ENCODE assay signal across 30 cellular contexts in genomic region chrX:107750263-107750662, GRCh38. TPM values are rescaled to one million over a fixed set of nuclear protein-coding genes. Genes with fewer than 3 reads are reported as not detected.
DNase-seq lines count a peak whose midpoint lies in the region; ATAC-seq, FAIRE-seq and TF ChIP-seq lines count a peak whose summit lies in the region.
"Had no signal": no experiment of that assay in that cellular context is flagged by ENCODE, and none has a peak within 500 bp of the region (broad histone marks: within the 10 kb centered on the region; RNA-seq: fewer than 3 reads in every experiment).

No MANE protein-coding gene starts in this region.

- no peaks in the 10 kb centered on the region for H3K9me3 Mint-ChIP-seq in astrocyte (ENCODE audit: unreplicated experiment)
- no peaks in the 10 kb centered on the region for H3K9me3 Mint-ChIP-seq in naive B cell
- no peaks in the 10 kb centered on the region for H3K9me3 Mint-ChIP-seq in CD8-positive, alpha-beta memory T cell
- no peaks in the 10 kb centered on the region for H3K9me3 Mint-ChIP-seq in CD8-positive, alpha-beta T cell
- H3K9me3 Mint-ChIP-seq: IgD-negative memory B cell had no signal

- no peak overlapping the region for H3K4me2 ChIP-seq in astrocyte (ENCODE audit: low read length)
- H3K4me2 ChIP-seq: KMS-11 had no signal

- H3K36me3 ChIP-seq in left ventricle myocardium inferior (no peaks in the 10 kb centered on the region), astrocyte (ENCODE audit: insufficient read depth, low read length) (no peaks in the 10 kb centered on the region)
- H3K36me3 ChIP-seq in CD8-positive, alpha-beta memory T cell (ENCODE audit: insufficient read depth, low read length) = no peaks in the 10 kb centered on the region
- H3K36me3 ChIP-seq in CD8-positive, alpha-beta T cell (ENCODE audit: insufficient read depth, low read length) = no peaks in the 10 kb centered on the region

- no peak overlapping the region for H3K9ac ChIP-seq in astrocyte (ENCODE audit: low read length)
- H3K9ac ChIP-seq: KMS-11 had no signal

- DNase-seq in left ventricle myocardium inferior (no peak), cardiac septum (ENCODE audit: low spot score) (no peak), astrocyte (ENCODE audit: low read depth) (no peak), naive B cell (no peak), substantia nigra (lab: John Stamatoyannopoulos, UW) (no peak)
- no peak for DNase-seq in CD8-positive, alpha-beta memory T cell
- no peak for DNase-seq in CD8-positive, alpha-beta T cell
- DNase-seq: 8988T, ACHN, DMS53, EL, GDM1, MM.1S, NCI-H1048, NCI-H1417, NCI-H1694, NCI-H2029 treated with DMSO at 0.1 percent for 48 hours, NCI-H446 treated with DMSO at 0.1 percent for 48 hours, NCI-H526, NCI-H82, RPMI8226, SHP77 treated with DMSO at 0.1 percent for 48 hours had no signal

- H2AFZ ChIP-seq in astrocyte (ENCODE audit: low read depth, low read length) = no peak overlapping the region

- no peak for TF ChIP-seq CTCF in left ventricle myocardium inferior (IDR thresholded peaks at IDR 0.05; ENCODE audit: borderline replicate concordance)
- TF ChIP-seq CTCF in astrocyte (IDR thresholded peaks at IDR 0.05; ENCODE audit: insufficient read depth, low read depth, low read length) = no peak
- no peak for TF ChIP-seq CTCF in CD8-positive, alpha-beta T cell (IDR thresholded peaks at IDR 0.05)

- H3K27me3 ChIP-seq in left ventricle myocardium inferior (ENCODE audit: low read depth) = no peaks in the 10 kb centered on the region
- H3K27me3 ChIP-seq in astrocyte (ENCODE audit: insufficient read depth, low read length) = no peaks in the 10 kb centered on the region
- no peaks in the 10 kb centered on the region for H3K27me3 ChIP-seq in CD8-positive, alpha-beta memory T cell (ENCODE audit: insufficient read depth, low read length, poor library complexity, severe bottlenecking)
- no peaks in the 10 kb centered on the region for H3K27me3 ChIP-seq in CD8-positive, alpha-beta T cell (ENCODE audit: insufficient read depth, low read length)

- H3K4me1 ChIP-seq in left ventricle myocardium inferior (peaks cover 84% of the 10 kb centered on the region), astrocyte (ENCODE audit: insufficient read depth, low read length) (peaks cover 8% of the 10 kb centered on the region)
- no peaks in the 10 kb centered on the region for H3K4me1 ChIP-seq in CD8-positive, alpha-beta memory T cell (ENCODE audit: insufficient read depth, low read length)
- H3K4me1 ChIP-seq in CD8-positive, alpha-beta T cell (ENCODE audit: insufficient read depth, low read length) = no peaks in the 10 kb centered on the region

- POLR2A ChIA-PET in CD8-positive, alpha-beta memory T cell (lab: Charles Lee) = no interaction called here
- POLR2A ChIA-PET in CD8-positive, alpha-beta T cell (lab: Charles Lee) = no interaction called here

- H3K27ac Mint-ChIP-seq in astrocyte (ENCODE audit: unreplicated experiment) = no peak overlapping the region
- peak overlapping the region in 4 of 6 donors; percentile 24 to 53 (median 45) for H3K27ac Mint-ChIP-seq in naive B cell
- H3K27ac Mint-ChIP-seq in CD8-positive, alpha-beta memory T cell = peak overlapping the region in 2 of 8 donors; percentile 60 to 70
- H3K27ac Mint-ChIP-seq in CD8-positive, alpha-beta T cell = no peak overlapping the region

- peak; percentile 9 for FAIRE-seq in astrocyte (lab: Jason Lieb, UNC)
- FAIRE-seq: D721Med, GM12878 had no signal

- CTCF ChIA-PET in CD8-positive, alpha-beta memory T cell (lab: Charles Lee) = interaction anchor here (1.9 kb wide), 1 partner anchor 10 kb away, joined by 4 read pairs; no protein-coding TSS in a partner anchor
- CTCF ChIA-PET in CD8-positive, alpha-beta T cell (lab: Charles Lee) = no interaction called here

- H4K20me1 ChIP-seq in astrocyte (ENCODE audit: insufficient read depth, low read length) = no peaks in the 10 kb centered on the region

- H3K4me3 ChIP-seq in left ventricle myocardium inferior (no peak overlapping the region), astrocyte (ENCODE audit: insufficient read depth, low read depth, low read length) (no peak overlapping the region)
- H3K4me3 ChIP-seq in CD8-positive, alpha-beta memory T cell (ENCODE audit: low read length) = no peak overlapping the region
- H3K4me3 ChIP-seq in CD8-positive, alpha-beta T cell (ENCODE audit: low read depth, low read length) = no peak overlapping the region
- H3K4me3 ChIP-seq: GM12878 had no signal

- no peak for ATAC-seq in naive B cell (ENCODE audit: low read depth in 2 of 2)
- no peak for ATAC-seq in GM21390 (IDR thresholded peaks at IDR 0.05; ENCODE audit: unreplicated experiment)
- no peak for ATAC-seq in CD8-positive, alpha-beta T cell
- ATAC-seq: GM12878 had no signal

- H3K4me1 Mint-ChIP-seq in astrocyte (ENCODE audit: low read depth, unreplicated experiment) = peaks cover 19% of the 10 kb centered on the region
- peaks cover 0 to 4% (median 0%) of the 10 kb centered on the region in 3 donors for H3K4me1 Mint-ChIP-seq in naive B cell
- peaks cover 0 to 5% (median 0%) of the 10 kb centered on the region in 3 donors for H3K4me1 Mint-ChIP-seq in CD8-positive, alpha-beta memory T cell
- peaks cover 9% of the 10 kb centered on the region for H3K4me1 Mint-ChIP-seq in CD8-positive, alpha-beta T cell (ENCODE audit: low read depth)
- H3K4me1 Mint-ChIP-seq: IgD-negative memory B cell had no signal

- intact Hi-C loops in left ventricle myocardium inferior (cut with micrococcal nuclease) (no loop called here), cardiac septum (cut with DNase I) (no loop called here)
- intact Hi-C loops in CD8-positive, alpha-beta T cell (cut with DNase I, micrococcal nuclease) = no loop called here

- no peaks in the 10 kb centered on the region for H3K79me2 ChIP-seq in astrocyte (ENCODE audit: insufficient read depth, low read length)

- no peaks in the 10 kb centered on the region for H3K9me3 ChIP-seq in left ventricle myocardium inferior (replicated peaks)
- H3K9me3 ChIP-seq in astrocyte (ENCODE audit: insufficient read depth, low read depth, low read length) = no peaks in the 10 kb centered on the region
- H3K9me3 ChIP-seq in CD8-positive, alpha-beta memory T cell (ENCODE audit: low read length) = no peaks in the 10 kb centered on the region
- no peaks in the 10 kb centered on the region for H3K9me3 ChIP-seq in CD8-positive, alpha-beta T cell (ENCODE audit: low read length)

- H3K27ac ChIP-seq in left ventricle myocardium inferior (replicated peaks) (peak overlapping the region; percentile 70), astrocyte (ENCODE audit: low read depth, low read length) (no peak overlapping the region), substantia nigra (ENCODE audit: low read depth, low read length, poor library complexity, severe bottlenecking) (peak overlapping the region; percentile 9)
- no peak overlapping the region for H3K27ac ChIP-seq in CD8-positive, alpha-beta memory T cell (ENCODE audit: low read depth, low read length)
- no peak overlapping the region for H3K27ac ChIP-seq in CD8-positive, alpha-beta T cell (ENCODE audit: low read depth, low read length)
- H3K27ac ChIP-seq: HL-60, KMS-11 had no signal

- H3K36me3 Mint-ChIP-seq in astrocyte (ENCODE audit: low read depth, unreplicated experiment) (peaks cover 1% of the 10 kb centered on the region), naive B cell (no peaks in the 10 kb centered on the region)
- peaks cover 0 to 7% (median 0%) of the 10 kb centered on the region in 3 donors for H3K36me3 Mint-ChIP-seq in CD8-positive, alpha-beta memory T cell
- peaks cover 3% of the 10 kb centered on the region for H3K36me3 Mint-ChIP-seq in CD8-positive, alpha-beta T cell
- H3K36me3 Mint-ChIP-seq: IgD-negative memory B cell had no signal

- H3K27me3 Mint-ChIP-seq in astrocyte (ENCODE audit: low read depth, unreplicated experiment) = peaks cover 2% of the 10 kb centered on the region
- H3K27me3 Mint-ChIP-seq in naive B cell = no peaks in the 10 kb centered on the region
- H3K27me3 Mint-ChIP-seq in CD8-positive, alpha-beta memory T cell = peaks cover 0 to 5% of the 10 kb centered on the region in 2 donors
- no peaks in the 10 kb centered on the region for H3K27me3 Mint-ChIP-seq in CD8-positive, alpha-beta T cell (ENCODE audit: low read depth)

- H3K4me3 Mint-ChIP-seq in astrocyte (ENCODE audit: unreplicated experiment) (no peak overlapping the region), naive B cell (no peak overlapping the region)
- no peak overlapping the region for H3K4me3 Mint-ChIP-seq in CD8-positive, alpha-beta memory T cell
- H3K4me3 Mint-ChIP-seq in CD8-positive, alpha-beta T cell = no peak overlapping the region
- H3K4me3 Mint-ChIP-seq: IgD-negative memory B cell had no signal

RNA-seq across cellular contexts. Expression of gene TSC22D3, which starts 25.3 kb away (rescaled TPM):
- total RNA-seq in left ventricle myocardium inferior (58.9 TPM), cardiac septum (33.0 TPM), astrocyte (30.7 and 35.4 TPM in 2 replicates)
- 1,000 to 10,000 TPM in 5 of 6 donors, 100 to 1,000 TPM in 1; 962 to 3,491 (median 1,874) TPM for polyA plus RNA-seq in naive B cell (ENCODE audit: low read depth in 6 of 6)
- total RNA-seq in CD8-positive, alpha-beta memory T cell = 10 to 100 TPM; 45.0 to 47.3 TPM
- 790 TPM for polyA plus RNA-seq in CD8-positive, alpha-beta memory T cell
- total RNA-seq in CD8-positive, alpha-beta T cell = 1,000 to 10,000 TPM; 1,763 to 1,785 TPM

RNA-seq across cellular contexts. Expression of gene NCBP2L, which starts 27.3 kb away (rescaled TPM):
- total RNA-seq in left ventricle myocardium inferior (not detected), cardiac septum (not detected), astrocyte (not detected in 2 replicates)
- under 1 TPM in 1 of 6 donors, not detected in 5; 0.15 TPM for polyA plus RNA-seq in naive B cell (ENCODE audit: low read depth in 6 of 6)
- not detected for total RNA-seq in CD8-positive, alpha-beta memory T cell
- polyA plus RNA-seq in CD8-positive, alpha-beta memory T cell = 0.24 TPM
- not detected for total RNA-seq in CD8-positive, alpha-beta T cell
- total RNA-seq: GM12878, H4 had no signal
- polyA plus RNA-seq: BJ, GM12878, IgD-negative memory B cell had no signal

Comparison
In these comparisons a context has a peak if more than half of its experiments do, and no peak if none do; other contexts are left out.
1. H3K27ac ChIP-seq: peak in left ventricle myocardium inferior (single experiment) and substantia nigra (single experiment); none in astrocyte (single experiment), CD8-positive, alpha-beta memory T cell (single experiment) and CD8-positive, alpha-beta T cell (single experiment).
2. H3K27ac Mint-ChIP-seq: peak in naive B cell (4 of 6); none in astrocyte (single experiment) and CD8-positive, alpha-beta T cell (single experiment).
3. RNA of gene TSC22D3, which starts 25.3 kb away (total RNA-seq): 1,763 to 1,785 TPM in CD8-positive, alpha-beta T cell; 58.9 TPM in left ventricle myocardium inferior (single experiment), 45.0 to 47.3 TPM in CD8-positive, alpha-beta memory T cell, 33.0 TPM in cardiac septum (single experiment) and 30.7 to 35.4 TPM in astrocyte; every median in the first group is over 10 times any median in the second.